ENCODE assay signal across 8 cellular contexts in the genomic region with DNA sequence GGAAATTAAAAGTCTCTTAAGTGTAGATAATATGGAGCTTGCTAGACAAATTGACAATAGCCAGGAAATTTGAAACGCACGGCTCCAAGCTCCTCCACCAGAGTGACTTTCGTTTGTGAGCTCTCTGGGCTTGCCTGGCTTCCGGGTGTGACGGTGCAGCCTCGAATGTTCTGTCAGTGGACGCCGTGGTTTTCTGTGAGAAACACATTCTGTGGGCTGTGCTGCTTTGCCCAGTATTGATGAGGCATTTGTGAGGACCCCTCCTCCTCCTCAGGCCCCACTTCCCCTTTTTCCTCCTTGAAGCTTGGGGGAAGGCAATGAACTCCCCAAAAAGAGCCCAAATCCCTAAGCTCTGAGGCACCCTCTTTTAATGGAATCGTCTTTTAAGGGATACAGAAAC. TPM values are rescaled to one million over a fixed set of nuclear protein-coding genes. Genes with fewer than 3 reads are reported as not detected.
DNase-seq lines count a peak whose midpoint lies in the region; ATAC-seq and TF ChIP-seq lines count a peak whose summit lies in the region.

No MANE protein-coding gene starts in this region.

- H2BK12ac ChIP-seq in mesenchymal stem cell (ENCODE audit: low read length in 2 of 2) = no peak overlapping the region

- no peak overlapping the region for H2AFZ ChIP-seq in mesenchymal stem cell (ENCODE audit: low read depth, low read length)

- no peak overlapping the region for H2BK15ac ChIP-seq in mesenchymal stem cell (ENCODE audit: low read depth, poor library complexity, severe bottlenecking)

- POLR2A ChIA-PET in activated CD8-positive, alpha-beta T cell treated with anti-CD3 and anti-CD28 coated beads, Interleukin-2, amount 10 ng/mL, durations not matched to agents 7 days and 5 days (lab: Charles Lee) = interaction anchor here (0.9 kb wide), 1 partner anchor 41 kb away, joined by 3 read pairs; no protein-coding TSS in a partner anchor

- no peaks in the 10 kb centered on the region for H3K4me1 Mint-ChIP-seq in natural killer cell
- no peaks in the 10 kb centered on the region for H3K4me1 Mint-ChIP-seq in natural killer cell treated with Interleukin-12 subunit alpha and Interleukin-12 subunit beta and Interleukin-15 and Interleukin-18, amount 100 ng/mL, for 72 hours (ENCODE audit: low read depth in 2 of 2)
- H3K4me1 Mint-ChIP-seq in activated CD8-positive, alpha-beta T cell treated with anti-CD3 and anti-CD28 coated beads, Interleukin-2, amount 10 ng/mL, durations not matched to agents 7 days and 5 days (ENCODE audit: low read depth) = peaks cover 8% of the 10 kb centered on the region
- peaks cover 23% of the 10 kb centered on the region for H3K4me1 Mint-ChIP-seq in type B pancreatic cell (ENCODE audit: unreplicated experiment)

- 76% methylated on average over 8 of the region's 9 CpGs for WGBS in mesenchymal stem cell

- no peaks in the 10 kb centered on the region for H3K79me1 ChIP-seq in mesenchymal stem cell (replicated peaks; ENCODE audit: low read length, poor library complexity, severe bottlenecking)

- H4K91ac ChIP-seq in mesenchymal stem cell (ENCODE audit: low read length) = no peak overlapping the region

- H3K14ac ChIP-seq in mesenchymal stem cell (ENCODE audit: low read length in 2 of 2) = no peak overlapping the region

- H3K4me1 ChIP-seq in mesenchymal stem cell (ENCODE audit: control insufficient read depth, insufficient read depth, low read depth, low read length) (no peaks in the 10 kb centered on the region), foreskin keratinocyte (no peaks in the 10 kb centered on the region)

- H3K4ac ChIP-seq in mesenchymal stem cell (ENCODE audit: low read depth in 1 of 2, low read length in 2 of 2) = no peak overlapping the region

- H3K27ac Mint-ChIP-seq in natural killer cell (peak overlapping the region in 1 of 2 donors; percentile 8), type B pancreatic cell (no peak overlapping the region)
- peak overlapping the region in 1 of 2 donors; percentile 13 for H3K27ac Mint-ChIP-seq in natural killer cell treated with Interleukin-12 subunit alpha and Interleukin-12 subunit beta and Interleukin-15 and Interleukin-18, amount 100 ng/mL, for 72 hours
- H3K27ac Mint-ChIP-seq in activated CD8-positive, alpha-beta T cell treated with anti-CD3 and anti-CD28 coated beads, Interleukin-2, amount 10 ng/mL, durations not matched to agents 7 days and 5 days = peak overlapping the region; percentile 53

- H2BK5ac ChIP-seq in mesenchymal stem cell (ENCODE audit: low read depth, low read length, poor library complexity, severe bottlenecking) = no peak overlapping the region

- H3K27ac ChIP-seq in mesenchymal stem cell (ENCODE audit: low read length, poor library complexity, severe bottlenecking) = no peak overlapping the region
- H3K27ac ChIP-seq in foreskin keratinocyte = no peak overlapping the region

- intact Hi-C loops in natural killer cell (cut with micrococcal nuclease) = no loop called here

- peaks cover 0 to 3% of the 10 kb centered on the region in 2 donors for H3K27me3 Mint-ChIP-seq in natural killer cell (ENCODE audit: low read depth in 2 of 2)
- H3K27me3 Mint-ChIP-seq in natural killer cell treated with Interleukin-12 subunit alpha and Interleukin-12 subunit beta and Interleukin-15 and Interleukin-18, amount 100 ng/mL, for 72 hours = peaks cover 0 to 3% of the 10 kb centered on the region in 2 donors
- H3K27me3 Mint-ChIP-seq in activated CD8-positive, alpha-beta T cell treated with anti-CD3 and anti-CD28 coated beads, Interleukin-2, amount 10 ng/mL, durations not matched to agents 7 days and 5 days (ENCODE audit: low read depth) = no peaks in the 10 kb centered on the region
- H3K27me3 Mint-ChIP-seq in type B pancreatic cell = peaks cover 10% of the 10 kb centered on the region

- no peaks in the 10 kb centered on the region for H3K36me3 Mint-ChIP-seq in natural killer cell
- no peaks in the 10 kb centered on the region for H3K36me3 Mint-ChIP-seq in natural killer cell treated with Interleukin-12 subunit alpha and Interleukin-12 subunit beta and Interleukin-15 and Interleukin-18, amount 100 ng/mL, for 72 hours
- no peaks in the 10 kb centered on the region for H3K36me3 Mint-ChIP-seq in activated CD8-positive, alpha-beta T cell treated with anti-CD3 and anti-CD28 coated beads, Interleukin-2, amount 10 ng/mL, durations not matched to agents 7 days and 5 days (ENCODE audit: low read depth)
- H3K36me3 Mint-ChIP-seq in type B pancreatic cell = no peaks in the 10 kb centered on the region

- peaks cover 0 to 11% of the 10 kb centered on the region in 2 experiments for H3K27me3 ChIP-seq in mesenchymal stem cell (ENCODE audit: control insufficient read depth in 1 of 2, insufficient read depth in 1 of 2, low read length in 2 of 2)
- H3K27me3 ChIP-seq in foreskin keratinocyte = peaks cover 2% of the 10 kb centered on the region

- H3K36me3 ChIP-seq in mesenchymal stem cell (ENCODE audit: control insufficient read depth in 1 of 2, insufficient read depth in 2 of 2, low read depth in 1 of 2, low read length in 2 of 2) = no peaks in the 10 kb centered on the region

- DNase-seq in natural killer cell (peak; percentile 20), mesenchymal stem cell (no peak), type B pancreatic cell (ENCODE audit: extremely low spot score, unreplicated experiment) (no peak), foreskin keratinocyte (no peak)
- no peak for DNase-seq in natural killer cell treated with Interleukin-12 subunit alpha and Interleukin-12 subunit beta and Interleukin-15 and Interleukin-18, amount 100 ng/mL, for 72 hours (ENCODE audit: low spot score)
- DNase-seq in activated CD8-positive, alpha-beta T cell treated with anti-CD3 and anti-CD28 coated beads, Interleukin-2, amount 10 ng/mL, durations not matched to agents 7 days and 5 days = peak; percentile 43

- H3K23ac ChIP-seq in mesenchymal stem cell (ENCODE audit: low read length in 2 of 2) = no peak overlapping the region

- peak overlapping the region; percentile 7 for H4K8ac ChIP-seq in mesenchymal stem cell (ENCODE audit: low read length)

- H3K4me2 ChIP-seq in mesenchymal stem cell (ENCODE audit: low read length, poor library complexity, severe bottlenecking) = no peak overlapping the region

- H3K4me3 Mint-ChIP-seq in natural killer cell = peak overlapping the region; percentile 48
- H3K4me3 Mint-ChIP-seq in natural killer cell treated with Interleukin-12 subunit alpha and Interleukin-12 subunit beta and Interleukin-15 and Interleukin-18, amount 100 ng/mL, for 72 hours = no peak overlapping the region
- H3K4me3 Mint-ChIP-seq in activated CD8-positive, alpha-beta T cell treated with anti-CD3 and anti-CD28 coated beads, Interleukin-2, amount 10 ng/mL, durations not matched to agents 7 days and 5 days = no peak overlapping the region
- peak overlapping the region; percentile 25 for H3K4me3 Mint-ChIP-seq in type B pancreatic cell

- H2AK5ac ChIP-seq in mesenchymal stem cell (ENCODE audit: low read length, severe bottlenecking) = no peak overlapping the region

- ATAC-seq in natural killer cell (peak in 2 of 3 donors; percentile 62 to 77), foreskin keratinocyte (no peak), GM21423 (IDR thresholded peaks at IDR 0.05; ENCODE audit: unreplicated experiment) (no peak), GM19395 (IDR thresholded peaks at IDR 0.05; ENCODE audit: unreplicated experiment) (no peak)
- no peak for ATAC-seq in natural killer cell treated with Interleukin-12 subunit alpha and Interleukin-12 subunit beta and Interleukin-15 and Interleukin-18, amount 100 ng/mL, for 72 hours
- peak; percentile 63 for ATAC-seq in activated CD8-positive, alpha-beta T cell treated with anti-CD3 and anti-CD28 coated beads, Interleukin-2, amount 10 ng/mL, durations not matched to agents 7 days and 5 days

- H3K9me3 ChIP-seq in mesenchymal stem cell (ENCODE audit: control insufficient read depth, low read length) = no peaks in the 10 kb centered on the region

- no peaks in the 10 kb centered on the region for H3K9me3 Mint-ChIP-seq in natural killer cell
- no peaks in the 10 kb centered on the region for H3K9me3 Mint-ChIP-seq in natural killer cell treated with Interleukin-12 subunit alpha and Interleukin-12 subunit beta and Interleukin-15 and Interleukin-18, amount 100 ng/mL, for 72 hours
- no peaks in the 10 kb centered on the region for H3K9me3 Mint-ChIP-seq in activated CD8-positive, alpha-beta T cell treated with anti-CD3 and anti-CD28 coated beads, Interleukin-2, amount 10 ng/mL, durations not matched to agents 7 days and 5 days (ENCODE audit: insufficient read depth)
- H3K9me3 Mint-ChIP-seq in type B pancreatic cell = peaks cover 4% of the 10 kb centered on the region

- no peak overlapping the region for H3K18ac ChIP-seq in mesenchymal stem cell (ENCODE audit: low read depth in 1 of 2, low read length in 2 of 2)

- no peak overlapping the region for H2BK120ac ChIP-seq in mesenchymal stem cell (ENCODE audit: low read depth, low read length)

- H3K4me3 ChIP-seq in mesenchymal stem cell (ENCODE audit: insufficient read depth in 1 of 2, low read depth in 1 of 2, low read length in 2 of 2) = peak overlapping the region in 1 of 2 experiments; percentile 51

- H3K9ac ChIP-seq in mesenchymal stem cell (ENCODE audit: low read length) = peak overlapping the region; percentile 80

- CTCF ChIA-PET in activated CD8-positive, alpha-beta T cell treated with anti-CD3 and anti-CD28 coated beads, Interleukin-2, amount 10 ng/mL, durations not matched to agents 7 days and 5 days (lab: Charles Lee) = interaction anchor here (0.7 to 8.6 kb wide), 6 partner anchors 12 to 324 kb away, joined by 3 to 210 read pairs (median 5); no protein-coding TSS in a partner anchor

- TF ChIP-seq CTCF in natural killer cell (IDR thresholded peaks at IDR 0.05) (no peak), type B pancreatic cell (conservative IDR thresholded peaks at IDR 0.05) (no peak), foreskin keratinocyte (conservative IDR thresholded peaks at IDR 0.05) (no peak)

RNA-seq across cellular contexts. Expression of a gene that starts 40.7 kb away (rescaled TPM):
- total RNA-seq in natural killer cell = 100 to 1,000 TPM in 1 of 3 donors, 10 to 100 TPM in 2; 74.0 to 109 (median 94.9) TPM
- total RNA-seq in natural killer cell treated with Interleukin-12 subunit alpha and Interleukin-12 subunit beta and Interleukin-15 and Interleukin-18, amount 100 ng/mL, for 72 hours = 10 to 100 TPM; 40.2 to 47.5 TPM
- 10 to 100 TPM; 61.8 to 74.8 TPM for total RNA-seq in activated CD8-positive, alpha-beta T cell treated with anti-CD3 and anti-CD28 coated beads, Interleukin-2, amount 10 ng/mL, durations not matched to agents 7 days and 5 days
- polyA plus RNA-seq in mesenchymal stem cell (2013, experiment 1 of 2) = 138 TPM
- polyA plus RNA-seq in mesenchymal stem cell (2013, experiment 2 of 2) = 131 TPM
- 50.7 and 76.4 TPM in 2 replicates for total RNA-seq in type B pancreatic cell (ENCODE audit: low replicate concordance)
- 43.4 and 55.6 TPM in 2 replicates for total RNA-seq in foreskin keratinocyte
- polyA plus RNA-seq in foreskin keratinocyte = 13.2 and 14.0 TPM in 2 replicates

Comparison
In these comparisons a context has a peak if more than half of its experiments do, and no peak if none do; other contexts are left out.
1. ATAC-seq: peak in natural killer cell (2 of 3) and activated CD8-positive, alpha-beta T cell treated with anti-CD3 and anti-CD28 coated beads, Interleukin-2, amount 10 ng/mL, durations not matched to agents 7 days and 5 days (single experiment); none in natural killer cell treated with Interleukin-12 subunit alpha and Interleukin-12 subunit beta and Interleukin-15 and Interleukin-18, amount 100 ng/mL, for 72 hours (0 of 2), foreskin keratinocyte (single experiment), GM21423 (single experiment) and GM19395 (single experiment).
2. DNase-seq: peak in natural killer cell (single experiment) and activated CD8-positive, alpha-beta T cell treated with anti-CD3 and anti-CD28 coated beads, Interleukin-2, amount 10 ng/mL, durations not matched to agents 7 days and 5 days (single experiment); none in natural killer cell treated with Interleukin-12 subunit alpha and Interleukin-12 subunit beta and Interleukin-15 and Interleukin-18, amount 100 ng/mL, for 72 hours (single experiment), mesenchymal stem cell (single experiment), type B pancreatic cell (single experiment) and foreskin keratinocyte (0 of 2).
3. H3K4me3 Mint-ChIP-seq: peak in natural killer cell (single experiment) and type B pancreatic cell (single experiment); none in natural killer cell treated with Interleukin-12 subunit alpha and Interleukin-12 subunit beta and Interleukin-15 and Interleukin-18, amount 100 ng/mL, for 72 hours (single experiment) and activated CD8-positive, alpha-beta T cell treated with anti-CD3 and anti-CD28 coated beads, Interleukin-2, amount 10 ng/mL, durations not matched to agents 7 days and 5 days (single experiment).